Comparison of ENCODE assay signal across 8 cellular contexts in genomic region chr6:30491291-30491953, GRCh38. TPM values are rescaled to one million over a fixed set of nuclear protein-coding genes. Genes with fewer than 3 reads are reported as not detected.
DNase-seq lines count a peak whose midpoint lies in the region; ATAC-seq and TF ChIP-seq lines count a peak whose summit lies in the region.
"Not testable (repeated sequence)": the region's sequence is repeated elsewhere in the genome, so short reads cannot be mapped to it uniquely, and the experiment has no call there.

No MANE protein-coding gene starts in this region.

- not testable (repeated sequence) for H3K9me2 ChIP-seq in SK-N-SH

- H3K4me1 Mint-ChIP-seq in CD8-positive, alpha-beta T cell (ENCODE audit: low read depth): peaks cover 71% of the 10 kb centered on the region
- H3K4me1 Mint-ChIP-seq in activated T-helper 17 cell treated with anti-CD3 and anti-CD28 coated beads, Interleukin-2, amount 50 U/mL, for 72 hours: peaks cover 36% of the 10 kb centered on the region
- peaks cover 10% of the 10 kb centered on the region for H3K4me1 Mint-ChIP-seq in type B pancreatic cell (ENCODE audit: unreplicated experiment)

- peak overlapping the region; percentile 96 for H3K27ac ChIP-seq in CD8-positive, alpha-beta T cell (ENCODE audit: low read depth, low read length)
- not testable (repeated sequence) for H3K27ac ChIP-seq in SK-N-SH (ENCODE audit: low read depth in 2 of 2, low read length in 1 of 2); colonic mucosa
- H3K27ac ChIP-seq in heart right ventricle (peak overlapping the region in 8 of 10 donors; percentile 5 to 100 (median 100)), skin epidermis (peak overlapping the region in 13 of 21 experiments; percentile 18 to 100 (median 98))

- H3K27me3 ChIP-seq in CD8-positive, alpha-beta T cell (ENCODE audit: insufficient read depth, low read length); SK-N-SH (ENCODE audit: insufficient read depth); colonic mucosa; heart right ventricle; mucosa of stomach (ENCODE audit: control insufficient read depth, insufficient read depth, low read length): not testable (repeated sequence)

- H3K27ac Mint-ChIP-seq in CD8-positive, alpha-beta T cell: peak overlapping the region; percentile 98
- H3K27ac Mint-ChIP-seq in activated T-helper 17 cell treated with anti-CD3 and anti-CD28 coated beads, Interleukin-2, amount 50 U/mL, for 72 hours: peak overlapping the region; percentile 98
- H3K27ac Mint-ChIP-seq in type B pancreatic cell: not testable (repeated sequence)

- TF ChIP-seq EP300 in SK-N-SH (IDR thresholded peaks at IDR 0.05; ENCODE audit: borderline replicate concordance in 1 of 2, low read depth in 1 of 2, low read length in 1 of 2): not testable (repeated sequence)

- TF ChIP-seq RAD21 in SK-N-SH (IDR thresholded peaks at IDR 0.05; ENCODE audit: low read length): not testable (repeated sequence)

- peaks cover 32% of the 10 kb centered on the region for H3K36me3 ChIP-seq in CD8-positive, alpha-beta T cell (ENCODE audit: insufficient read depth, low read length)
- H3K36me3 ChIP-seq in SK-N-SH (replicated peaks in 1 of 2; ENCODE audit: control insufficient read depth in 1 of 2, insufficient read depth in 2 of 2, low read length in 1 of 2) (peaks cover 10 to 21% of the 10 kb centered on the region in 2 experiments), colonic mucosa (peaks cover 33% of the 10 kb centered on the region), heart right ventricle (peaks cover 0 to 46% (median 32%) of the 10 kb centered on the region in 9 donors), mucosa of stomach (ENCODE audit: control insufficient read depth, insufficient read depth, low read length) (peaks cover 18% of the 10 kb centered on the region)

- peaks cover 51% of the 10 kb centered on the region for H3K4me1 ChIP-seq in CD8-positive, alpha-beta T cell (ENCODE audit: insufficient read depth, low read length)
- H3K4me1 ChIP-seq in SK-N-SH (ENCODE audit: control insufficient read depth in 1 of 2, insufficient read depth in 2 of 2, low read depth in 1 of 2, low read length in 1 of 2); colonic mucosa: not testable (repeated sequence)
- H3K4me1 ChIP-seq in heart right ventricle (peaks cover 0 to 72% (median 24%) of the 10 kb centered on the region in 9 donors), mucosa of stomach (ENCODE audit: control insufficient read depth, insufficient read depth, low read length) (peaks cover 25% of the 10 kb centered on the region)

- ATAC-seq in CD8-positive, alpha-beta T cell; activated T-helper 17 cell treated with anti-CD3 and anti-CD28 coated beads, Interleukin-2, amount 50 U/mL, for 72 hours (replicated peaks); heart right ventricle: not testable (repeated sequence)

- DNase-seq in CD8-positive, alpha-beta T cell; SK-N-SH; colonic mucosa; heart right ventricle; type B pancreatic cell (ENCODE audit: extremely low spot score, unreplicated experiment): not testable (repeated sequence)

- H3K36me3 Mint-ChIP-seq in CD8-positive, alpha-beta T cell: peaks cover 52% of the 10 kb centered on the region
- H3K36me3 Mint-ChIP-seq in activated T-helper 17 cell treated with anti-CD3 and anti-CD28 coated beads, Interleukin-2, amount 50 U/mL, for 72 hours (ENCODE audit: low read depth): peaks cover 68% of the 10 kb centered on the region
- not testable (repeated sequence) for H3K36me3 Mint-ChIP-seq in type B pancreatic cell

- H4K20me1 ChIP-seq in SK-N-SH (ENCODE audit: insufficient read depth): peaks cover 11% of the 10 kb centered on the region

- peaks cover 22% of the 10 kb centered on the region for H3F3A ChIP-seq in SK-N-SH (replicated peaks; ENCODE audit: insufficient read depth)

- H3K79me2 ChIP-seq in SK-N-SH (ENCODE audit: insufficient read depth): peaks cover 18% of the 10 kb centered on the region

- H3K9me3 Mint-ChIP-seq in CD8-positive, alpha-beta T cell; activated T-helper 17 cell treated with anti-CD3 and anti-CD28 coated beads, Interleukin-2, amount 50 U/mL, for 72 hours; type B pancreatic cell: not testable (repeated sequence)

- H3K4me2 ChIP-seq in SK-N-SH: peak overlapping the region; percentile 90

- H3K9ac ChIP-seq in SK-N-SH: not testable (repeated sequence)
- peak overlapping the region; percentile 62 to 96 for H3K9ac ChIP-seq in colonic mucosa (ENCODE audit: low read depth in 2 of 2, low read length in 2 of 2)
- H3K9ac ChIP-seq in mucosa of stomach (ENCODE audit: low read length): peak overlapping the region; percentile 100

- POLR2A ChIA-PET in CD8-positive, alpha-beta T cell (lab: Charles Lee): interaction anchor here (0.6 to 8.2 kb wide), 11 partner anchors 9 to 158 kb away, joined by 3 to 359 read pairs (median 9); partner anchors contain the start of gene ABCF1
- POLR2A ChIA-PET in SK-N-SH (lab: Yijun Ruan, JAX): not testable (repeated sequence)

- 90% methylated on average over 14 of the region's 14 CpGs for WGBS in SK-N-SH (ENCODE audit: low lambda C conversion rate)
- WGBS in heart right ventricle, 2 donors: 69 to 73% methylated on average over 14 of the region's 14 CpGs

- not testable (repeated sequence) for TF ChIP-seq CTCF in CD8-positive, alpha-beta T cell (IDR thresholded peaks at IDR 0.05); SK-N-SH (IDR thresholded peaks at IDR 0.05); colonic mucosa (IDR thresholded peaks at IDR 0.05); heart right ventricle (IDR thresholded peaks at IDR 0.05); type B pancreatic cell (conservative IDR thresholded peaks at IDR 0.05)

- intact Hi-C loops in CD8-positive, alpha-beta T cell (cut with DNase I, micrococcal nuclease); colonic mucosa (cut with DNase I): not testable (repeated sequence)
- intact Hi-C loops in heart right ventricle (cut with DNase I): loop anchor here in 2 of 10 donors (5.0 kb wide), 2 partner anchors 41 to 46 kb away; no protein-coding TSS in a partner anchor

- CTCF ChIA-PET in CD8-positive, alpha-beta T cell (lab: Charles Lee): interaction anchor here (1.3 to 5.9 kb wide), 7 partner anchors 8 to 231 kb away, joined by 4 to 129 read pairs (median 28); no protein-coding TSS in a partner anchor
- CTCF ChIA-PET in SK-N-SH (lab: Yijun Ruan, JAX): interaction anchor here (1.1 to 5.3 kb wide), 5 partner anchors 10 to 50 kb away, joined by 3 to 18 read pairs (median 3); no protein-coding TSS in a partner anchor

- not testable (repeated sequence) for H2AFZ ChIP-seq in SK-N-SH (ENCODE audit: low read depth)

- H3K4me3 Mint-ChIP-seq in CD8-positive, alpha-beta T cell: peak overlapping the region; percentile 99
- H3K4me3 Mint-ChIP-seq in activated T-helper 17 cell treated with anti-CD3 and anti-CD28 coated beads, Interleukin-2, amount 50 U/mL, for 72 hours: peak overlapping the region; percentile 98
- peak overlapping the region; percentile 54 for H3K4me3 Mint-ChIP-seq in type B pancreatic cell

- not testable (repeated sequence) for H3K9me3 ChIP-seq in CD8-positive, alpha-beta T cell (ENCODE audit: low read length); SK-N-SH; colonic mucosa; heart right ventricle; mucosa of stomach (ENCODE audit: control insufficient read depth, low read length)

- peak overlapping the region; percentile 93 for H3K4me3 ChIP-seq in CD8-positive, alpha-beta T cell (ENCODE audit: low read depth, low read length)
- H3K4me3 ChIP-seq in SK-N-SH (ENCODE audit: low read depth in 2 of 2, low read length in 1 of 2): not testable (repeated sequence)
- H3K4me3 ChIP-seq in colonic mucosa (peak overlapping the region; percentile 98), heart right ventricle (peak overlapping the region; percentile 69 to 97 (median 88)), mucosa of stomach (ENCODE audit: low read length) (peak overlapping the region; percentile 97), skin epidermis (peak overlapping the region; percentile 78 to 99 (median 95))

- not testable (repeated sequence) for H3K27me3 Mint-ChIP-seq in CD8-positive, alpha-beta T cell (ENCODE audit: low read depth); activated T-helper 17 cell treated with anti-CD3 and anti-CD28 coated beads, Interleukin-2, amount 50 U/mL, for 72 hours
- peaks cover 27% of the 10 kb centered on the region for H3K27me3 Mint-ChIP-seq in type B pancreatic cell

RNA-seq across cellular contexts. Expression of gene HLA-E, which starts 2.1 kb away (rescaled TPM):
- 1,000 to 10,000 TPM; 1,266 to 1,281 TPM for total RNA-seq in CD8-positive, alpha-beta T cell
- 90.9 and 99.7 TPM in 2 replicates for polyA plus RNA-seq in SK-N-SH (2012; rRNA removed)
- polyA plus RNA-seq in SK-N-SH (2012; cell fraction: cytosol; rRNA removed): 67.6 and 75.1 TPM in 2 replicates
- polyA plus RNA-seq in SK-N-SH (2012; cell fraction: nucleus; rRNA removed): 86.7 and 92.9 TPM in 2 replicates
- 100 to 1,000 TPM; 362 to 675 TPM for total RNA-seq in activated T-helper 17 cell treated with anti-CD3 and anti-CD28 coated beads, Interleukin-2, amount 50 U/mL, for 72 hours
- 100 to 1,000 TPM; 208 to 471 TPM for total RNA-seq in colonic mucosa
- total RNA-seq in heart right ventricle: 100 to 1,000 TPM; 121 to 482 (median 155) TPM
- 100 to 1,000 TPM; 232 to 263 TPM for polyA plus RNA-seq in heart right ventricle
- total RNA-seq in type B pancreatic cell (ENCODE audit: low replicate concordance): 50.8 and 109 TPM in 2 replicates
